ENCODE assay signal across 8 cellular contexts in the genomic region with DNA sequence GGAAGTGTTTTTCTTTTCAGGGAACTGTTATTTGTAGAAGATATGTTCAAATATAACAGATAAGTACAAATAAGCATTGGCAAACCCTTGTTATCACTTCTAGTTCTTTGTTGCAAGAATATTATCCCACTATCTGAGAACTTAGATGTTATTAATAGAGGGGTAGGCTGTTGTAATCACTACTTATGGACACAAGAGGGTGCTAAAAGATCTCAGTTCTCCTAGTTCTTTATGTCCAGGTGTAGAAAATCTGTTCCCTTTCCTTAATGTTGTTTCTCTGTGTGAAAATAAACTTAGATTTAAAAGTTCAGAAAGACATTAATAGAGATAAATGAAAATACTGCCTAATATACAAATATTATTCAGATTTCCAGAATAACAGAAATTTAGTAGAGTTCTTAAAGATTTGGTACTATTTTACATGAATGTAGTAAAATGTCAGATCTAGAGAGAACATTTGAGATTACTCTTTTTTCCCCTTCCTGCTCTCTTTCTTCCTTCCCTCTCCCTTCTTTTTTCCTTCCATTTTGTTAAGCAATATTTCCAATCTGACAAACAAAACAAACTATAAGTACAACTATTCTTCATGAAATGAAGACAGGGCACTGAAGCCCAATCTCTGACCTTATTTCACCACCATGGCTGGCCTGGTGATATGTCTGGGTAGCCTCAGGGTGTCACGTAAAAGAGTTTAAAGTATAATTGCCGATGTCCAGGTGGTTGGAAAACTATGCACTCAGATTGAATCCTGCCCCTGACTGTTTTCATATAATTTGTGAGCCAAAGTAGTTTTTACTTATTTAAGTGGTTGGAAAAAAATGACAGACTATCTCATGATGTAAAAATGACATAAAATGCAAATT.
DNase-seq lines count a peak whose midpoint lies in the region; ATAC-seq lines count a peak whose summit lies in the region.

No MANE protein-coding gene starts in this region.

- DNase-seq in AG08395 (ENCODE audit: low spot score) (peak; percentile 27), NCI-H82 (lab: John Stamatoyannopoulos, UW) (peak; percentile 73), dedifferentiated amniotic fluid mesenchymal stem cell (ENCODE audit: extremely low spot score) (peak; percentile 50), middle frontal gyrus (ENCODE audit: extremely low spot score, low spot score) (peak; percentile 29)
- no peak for DNase-seq in activated CD8-positive, alpha-beta memory T cell treated with anti-CD3 and anti-CD28 coated beads, Interleukin-2, amount 50 U/mL, for 48 hours

- peak; percentile 92 for ATAC-seq in GM18519 (IDR thresholded peaks at IDR 0.05; ENCODE audit: low FRiP score, unreplicated experiment)
- peak; percentile 58 for ATAC-seq in HG03139 (IDR thresholded peaks at IDR 0.05; ENCODE audit: unreplicated experiment)
- ATAC-seq in GM19467 (IDR thresholded peaks at IDR 0.05; ENCODE audit: unreplicated experiment) = no peak
